1 cellular context compared by ENCODE assay signal in the genomic region with DNA sequence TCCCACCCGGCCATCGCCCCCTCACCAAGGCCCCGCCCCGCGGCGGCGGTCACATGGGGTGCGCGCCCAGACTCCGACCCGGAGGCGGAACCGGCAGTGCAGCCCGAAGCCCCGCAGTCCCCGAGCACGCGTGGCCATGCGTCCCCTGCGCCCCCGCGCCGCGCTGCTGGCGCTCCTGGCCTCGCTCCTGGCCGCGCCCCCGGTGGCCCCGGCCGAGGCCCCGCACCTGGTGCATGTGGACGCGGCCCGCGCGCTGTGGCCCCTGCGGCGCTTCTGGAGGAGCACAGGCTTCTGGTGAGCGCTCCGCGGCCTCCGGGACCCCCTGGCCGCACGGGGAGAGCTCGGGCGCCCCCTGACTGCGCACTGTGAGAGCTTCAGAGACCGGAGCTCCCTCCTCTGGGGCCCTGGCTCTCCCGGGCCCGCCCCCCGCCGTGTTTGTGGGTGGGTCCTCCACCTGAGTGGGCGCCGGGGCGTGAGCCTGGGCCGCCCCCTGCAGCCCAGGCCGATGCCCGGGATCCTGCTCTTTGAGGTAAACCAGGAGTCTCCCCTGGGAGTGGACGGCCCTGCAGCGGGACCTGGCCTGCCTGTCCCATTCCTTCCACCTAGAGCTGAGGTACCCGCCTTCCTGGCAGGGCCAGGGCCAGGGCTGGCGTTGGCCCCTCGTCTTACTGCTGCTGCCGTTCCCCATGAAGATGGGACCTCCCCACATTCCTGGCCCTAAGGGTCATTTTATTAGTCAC.
A peak's percentile ranks its signal among the peaks of the same experiment; 100 is the strongest.
TF ChIP-seq lines count a peak whose summit lies in the region.

Gene IDUA, plus strand, starts transcription at position 96 of the 740 bp plus-strand sequence. Its CDS starts 41 bp downstream, at position 137.

TF ChIP-seq in HepG2, 621 proteins besides CTCF, POLR2A, EP300 and RAD21 (continued from another document and continues in another):
- TF ChIP-seq ZNF687 (CRISPR knock-in tag; IDR thresholded peaks at IDR 0.05) (peak; percentile 75), ZSCAN21 (CRISPR knock-in tag; IDR thresholded peaks at IDR 0.05; ENCODE audit: borderline replicate concordance) (peak; percentile 69; the same call in 1 of the 2 replicates), PAWR (CRISPR knock-in tag; IDR thresholded peaks at IDR 0.05; ENCODE audit: borderline replicate concordance) (0 out of 2 replicates have a peak, but pooled peaks have one; percentile 81), KLF16 (CRISPR knock-in tag; IDR thresholded peaks at IDR 0.05) (no peak; a peak in 1 of 4 replicates), TCF7 (IDR thresholded peaks at IDR 0.05; ENCODE audit: low read depth) (no peak), MIER2 (CRISPR knock-in tag; IDR thresholded peaks at IDR 0.05) (no peak), BCL3 (CRISPR knock-in tag; IDR thresholded peaks at IDR 0.05) (peak; percentile 45; the same call in 1 of the 2 replicates), ZEB1 (IDR thresholded peaks at IDR 0.05; ENCODE audit: insufficient replicate concordance, low read depth) (no peak), HMG20A (CRISPR knock-in tag; IDR thresholded peaks at IDR 0.05; ENCODE audit: borderline replicate concordance) (no peak), HNRNPLL (IDR thresholded peaks at IDR 0.05; ENCODE audit: low read depth, low read length, poor library complexity, severe bottlenecking) (peak; percentile 78), GZF1 (CRISPR knock-in tag; IDR thresholded peaks at IDR 0.05) (no peak), SAFB2 (CRISPR knock-in tag; IDR thresholded peaks at IDR 0.05; ENCODE audit: borderline replicate concordance, low read depth) (peak; percentile 89), RNF219 (CRISPR knock-in tag; IDR thresholded peaks at IDR 0.05) (no peak), ZNF841 (CRISPR knock-in tag; IDR thresholded peaks at IDR 0.05; ENCODE audit: borderline replicate concordance) (peak; percentile 84; the same call in 1 of the 2 replicates), PCBP1 (IDR thresholded peaks at IDR 0.05; ENCODE audit: borderline replicate concordance, low read depth, low read length) (0 out of 2 replicates have a peak, but pooled peaks have one; percentile 35), ZNF761 (CRISPR knock-in tag; conservative IDR thresholded peaks at IDR 0.05) (0 out of 2 replicates have a peak, but pooled peaks have one; percentile 78), MTF1 (CRISPR knock-in tag; IDR thresholded peaks at IDR 0.05) (no peak; the same call in 1 of the 2 replicates), STAG1 (CRISPR knock-in tag; IDR thresholded peaks at IDR 0.05) (peak; percentile 69), ZFX (CRISPR knock-in tag; IDR thresholded peaks at IDR 0.05; ENCODE audit: low read depth) (peak; percentile 72), ZNF224 (CRISPR knock-in tag; IDR thresholded peaks at IDR 0.05) (no peak; the same call in 1 of the 2 replicates), ZNF543 (CRISPR knock-in tag; IDR thresholded peaks at IDR 0.05) (peak; percentile 72; the same call in 1 of the 2 replicates), NFAT5 (CRISPR knock-in tag; IDR thresholded peaks at IDR 0.05) (no peak; the same call in 1 of the 2 replicates), ZNF331 (CRISPR knock-in tag; IDR thresholded peaks at IDR 0.05) (no peak), RXRB (CRISPR knock-in tag; IDR thresholded peaks at IDR 0.05; ENCODE audit: borderline replicate concordance) (0 out of 2 replicates have a peak, but pooled peaks have one; percentile 11), BRD4 (CRISPR knock-in tag; IDR thresholded peaks at IDR 0.05) (no peak; the same call in 1 of the 2 replicates), HDAC6 (IDR thresholded peaks at IDR 0.05; ENCODE audit: low read depth, low read length) (no peak)
- TF ChIP-seq, protein P1, sequence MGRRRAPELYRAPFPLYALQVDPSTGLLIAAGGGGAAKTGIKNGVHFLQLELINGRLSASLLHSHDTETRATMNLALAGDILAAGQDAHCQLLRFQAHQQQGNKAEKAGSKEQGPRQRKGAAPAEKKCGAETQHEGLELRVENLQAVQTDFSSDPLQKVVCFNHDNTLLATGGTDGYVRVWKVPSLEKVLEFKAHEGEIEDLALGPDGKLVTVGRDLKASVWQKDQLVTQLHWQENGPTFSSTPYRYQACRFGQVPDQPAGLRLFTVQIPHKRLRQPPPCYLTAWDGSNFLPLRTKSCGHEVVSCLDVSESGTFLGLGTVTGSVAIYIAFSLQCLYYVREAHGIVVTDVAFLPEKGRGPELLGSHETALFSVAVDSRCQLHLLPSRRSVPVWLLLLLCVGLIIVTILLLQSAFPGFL (CRISPR knock-in tag; IDR thresholded peaks at IDR 0.05): no peak
- TF ChIP-seq, protein P2, sequence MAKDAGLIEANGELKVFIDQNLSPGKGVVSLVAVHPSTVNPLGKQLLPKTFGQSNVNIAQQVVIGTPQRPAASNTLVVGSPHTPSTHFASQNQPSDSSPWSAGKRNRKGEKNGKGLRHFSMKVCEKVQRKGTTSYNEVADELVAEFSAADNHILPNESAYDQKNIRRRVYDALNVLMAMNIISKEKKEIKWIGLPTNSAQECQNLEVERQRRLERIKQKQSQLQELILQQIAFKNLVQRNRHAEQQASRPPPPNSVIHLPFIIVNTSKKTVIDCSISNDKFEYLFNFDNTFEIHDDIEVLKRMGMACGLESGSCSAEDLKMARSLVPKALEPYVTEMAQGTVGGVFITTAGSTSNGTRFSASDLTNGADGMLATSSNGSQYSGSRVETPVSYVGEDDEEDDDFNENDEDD (CRISPR knock-in tag; IDR thresholded peaks at IDR 0.05; ENCODE audit: borderline replicate concordance): peak; percentile 30; the same call in 1 of the 2 replicates
- TF ChIP-seq, protein P3, sequence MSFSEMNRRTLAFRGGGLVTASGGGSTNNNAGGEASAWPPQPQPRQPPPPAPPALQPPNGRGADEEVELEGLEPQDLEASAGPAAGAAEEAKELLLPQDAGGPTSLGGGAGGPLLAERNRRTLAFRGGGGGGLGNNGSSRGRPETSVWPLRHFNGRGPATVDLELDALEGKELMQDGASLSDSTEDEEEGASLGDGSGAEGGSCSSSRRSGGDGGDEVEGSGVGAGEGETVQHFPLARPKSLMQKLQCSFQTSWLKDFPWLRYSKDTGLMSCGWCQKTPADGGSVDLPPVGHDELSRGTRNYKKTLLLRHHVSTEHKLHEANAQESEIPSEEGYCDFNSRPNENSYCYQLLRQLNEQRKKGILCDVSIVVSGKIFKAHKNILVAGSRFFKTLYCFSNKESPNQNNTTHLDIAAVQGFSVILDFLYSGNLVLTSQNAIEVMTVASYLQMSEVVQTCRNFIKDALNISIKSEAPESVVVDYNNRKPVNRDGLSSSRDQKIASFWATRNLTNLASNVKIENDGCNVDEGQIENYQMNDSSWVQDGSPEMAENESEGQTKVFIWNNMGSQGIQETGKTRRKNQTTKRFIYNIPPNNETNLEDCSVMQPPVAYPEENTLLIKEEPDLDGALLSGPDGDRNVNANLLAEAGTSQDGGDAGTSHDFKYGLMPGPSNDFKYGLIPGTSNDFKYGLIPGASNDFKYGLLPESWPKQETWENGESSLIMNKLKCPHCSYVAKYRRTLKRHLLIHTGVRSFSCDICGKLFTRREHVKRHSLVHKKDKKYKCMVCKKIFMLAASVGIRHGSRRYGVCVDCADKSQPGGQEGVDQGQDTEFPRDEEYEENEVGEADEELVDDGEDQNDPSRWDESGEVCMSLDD (CRISPR knock-in tag; IDR thresholded peaks at IDR 0.05; ENCODE audit: borderline replicate concordance): no peak
- TF ChIP-seq, protein P4, sequence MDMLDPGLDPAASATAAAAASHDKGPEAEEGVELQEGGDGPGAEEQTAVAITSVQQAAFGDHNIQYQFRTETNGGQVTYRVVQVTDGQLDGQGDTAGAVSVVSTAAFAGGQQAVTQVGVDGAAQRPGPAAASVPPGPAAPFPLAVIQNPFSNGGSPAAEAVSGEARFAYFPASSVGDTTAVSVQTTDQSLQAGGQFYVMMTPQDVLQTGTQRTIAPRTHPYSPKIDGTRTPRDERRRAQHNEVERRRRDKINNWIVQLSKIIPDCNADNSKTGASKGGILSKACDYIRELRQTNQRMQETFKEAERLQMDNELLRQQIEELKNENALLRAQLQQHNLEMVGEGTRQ (IDR thresholded peaks at IDR 0.05; ENCODE audit: low read depth, low read length): peak; percentile 37; the same call in 1 of the 2 replicates
- TF ChIP-seq, protein P4 (CRISPR knock-in tag; IDR thresholded peaks at IDR 0.05; ENCODE audit: borderline replicate concordance): peak; percentile 67; the same call in 1 of the 2 replicates
